16 cellular contexts compared by ENCODE assay signal in genomic region chr19:45166723-45167252, GRCh38. TPM values are rescaled to one million over a fixed set of nuclear protein-coding genes. Genes with fewer than 3 reads are reported as not detected.
A peak's percentile ranks its signal among the peaks of the same experiment; 100 is the strongest.
DNase-seq lines count a peak whose midpoint lies in the region; ATAC-seq and TF ChIP-seq lines count a peak whose summit lies in the region.
"Had no signal": no experiment of that assay in that cellular context is flagged by ENCODE, and none has a peak within 500 bp of the region (broad histone marks: within the 10 kb centered on the region; RNA-seq: fewer than 3 reads in every experiment).

No MANE protein-coding gene starts in this region.

- H3K4me1 ChIP-seq in left ventricle myocardium inferior = peaks cover 45% of the 10 kb centered on the region
- H3K4me1 ChIP-seq: psoas muscle had no signal

- DNase-seq in left ventricle myocardium inferior (peak; percentile 29), left cardiac atrium (no peak), left ventricle myocardium superior (no peak), NCI-H1105 (lab: John Stamatoyannopoulos, UW) (no peak), inferior parietal cortex (ENCODE audit: extremely low spot score) (no peak)
- DNase-seq in activated T-helper 2 cell treated with anti-CD3 and anti-CD28 coated beads, Interferon-gamma antibody, Interleukin-2, Interleukin-4, amounts not matched to agents 10 μg/mL and 5 μg/mL and 100 μg/mL, durations not matched to agents 14 hours and 24 hours and 36 hours (ENCODE audit: low spot score) = no peak
- DNase-seq: activated CD8-positive, alpha-beta memory T cell treated with anti-CD3 and anti-CD28 coated beads, Interleukin-2, amount 10 ng/mL, durations not matched to agents 7 days and 5 days; NCI-H2081 treated with DMSO at 0.1 percent for 48 hours; psoas muscle; SHP77 treated with DMSO at 0.1 percent for 48 hours; testis had no signal

- peaks cover 25% of the 10 kb centered on the region for H3K4me1 Mint-ChIP-seq in activated T-helper 2 cell treated with anti-CD3 and anti-CD28 coated beads, Interferon-gamma antibody, Interleukin-2, Interleukin-4, amounts not matched to agents 10 μg/mL and 5 μg/mL and 100 μg/mL, durations not matched to agents 14 hours and 24 hours and 36 hours (ENCODE audit: low read depth)

- H3K9me3 ChIP-seq in left ventricle myocardium inferior (replicated peaks) = no peaks in the 10 kb centered on the region
- H3K9me3 ChIP-seq: psoas muscle, testis had no signal

- H3K36me3 ChIP-seq in left ventricle myocardium inferior = no peaks in the 10 kb centered on the region

- ATAC-seq in left cardiac atrium = no peak
- ATAC-seq in left ventricle myocardium superior = peak; percentile 27
- no peak for ATAC-seq in HG02571 (IDR thresholded peaks at IDR 0.05; ENCODE audit: unreplicated experiment)
- ATAC-seq: activated CD8-positive, alpha-beta memory T cell treated with anti-CD3 and anti-CD28 coated beads, Interleukin-2, amount 10 ng/mL, durations not matched to agents 7 days and 5 days; activated naive CD4-positive, alpha-beta T cell treated with anti-CD3 and anti-CD28 coated beads, Interleukin-2, amount 50 U/mL, for 72 hours; GM12878; psoas muscle had no signal

- no peaks in the 10 kb centered on the region for H3K9me3 Mint-ChIP-seq in activated T-helper 2 cell treated with anti-CD3 and anti-CD28 coated beads, Interferon-gamma antibody, Interleukin-2, Interleukin-4, amounts not matched to agents 10 μg/mL and 5 μg/mL and 100 μg/mL, durations not matched to agents 14 hours and 24 hours and 36 hours
- H3K9me3 Mint-ChIP-seq: activated naive CD4-positive, alpha-beta T cell treated with anti-CD3 and anti-CD28 coated beads, Interleukin-2, amount 50 U/mL, for 72 hours had no signal

- H3K27ac ChIP-seq in left ventricle myocardium inferior (replicated peaks) = peak overlapping the region; percentile 72
- H3K27ac ChIP-seq: psoas muscle, testis had no signal

- peak overlapping the region; percentile 19 for H3K4me3 ChIP-seq in left ventricle myocardium inferior
- H3K4me3 ChIP-seq: GM12878, psoas muscle, testis had no signal

- no peak overlapping the region for H3K27ac Mint-ChIP-seq in activated T-helper 2 cell treated with anti-CD3 and anti-CD28 coated beads, Interferon-gamma antibody, Interleukin-2, Interleukin-4, amounts not matched to agents 10 μg/mL and 5 μg/mL and 100 μg/mL, durations not matched to agents 14 hours and 24 hours and 36 hours
- H3K27ac Mint-ChIP-seq: activated CD8-positive, alpha-beta memory T cell treated with anti-CD3 and anti-CD28 coated beads, Interleukin-2, amount 10 ng/mL, durations not matched to agents 7 days and 5 days; activated naive CD4-positive, alpha-beta T cell treated with anti-CD3 and anti-CD28 coated beads, Interleukin-2, amount 50 U/mL, for 72 hours; B cell had no signal

- no peak for TF ChIP-seq CTCF in left ventricle myocardium inferior (IDR thresholded peaks at IDR 0.05; ENCODE audit: borderline replicate concordance)

- intact Hi-C loops in left ventricle myocardium inferior (cut with micrococcal nuclease) = no loop called here
- intact Hi-C loops in left cardiac atrium (cut with DNase I) = no loop called here
- intact Hi-C loops in left ventricle myocardium superior (cut with micrococcal nuclease) = no loop called here
- intact Hi-C loops in activated T-helper 2 cell treated with anti-CD3 and anti-CD28 coated beads, Interferon-gamma antibody, Interleukin-2, Interleukin-4, amounts not matched to agents 10 μg/mL and 5 μg/mL and 100 μg/mL, durations not matched to agents 14 hours and 24 hours and 36 hours (cut with micrococcal nuclease) = no loop called here

- H3K27me3 Mint-ChIP-seq in activated T-helper 2 cell treated with anti-CD3 and anti-CD28 coated beads, Interferon-gamma antibody, Interleukin-2, Interleukin-4, amounts not matched to agents 10 μg/mL and 5 μg/mL and 100 μg/mL, durations not matched to agents 14 hours and 24 hours and 36 hours (ENCODE audit: low read depth) = no peaks in the 10 kb centered on the region
- H3K27me3 Mint-ChIP-seq: activated CD8-positive, alpha-beta memory T cell treated with anti-CD3 and anti-CD28 coated beads, Interleukin-2, amount 10 ng/mL, durations not matched to agents 7 days and 5 days; B cell had no signal

- peaks cover 8% of the 10 kb centered on the region for H3K27me3 ChIP-seq in left ventricle myocardium inferior (ENCODE audit: low read depth)
- H3K27me3 ChIP-seq: testis had no signal

- H3K4me3 Mint-ChIP-seq in activated T-helper 2 cell treated with anti-CD3 and anti-CD28 coated beads, Interferon-gamma antibody, Interleukin-2, Interleukin-4, amounts not matched to agents 10 μg/mL and 5 μg/mL and 100 μg/mL, durations not matched to agents 14 hours and 24 hours and 36 hours (ENCODE audit: low read depth) = no peak overlapping the region
- H3K4me3 Mint-ChIP-seq: activated CD8-positive, alpha-beta memory T cell treated with anti-CD3 and anti-CD28 coated beads, Interleukin-2, amount 10 ng/mL, durations not matched to agents 7 days and 5 days; B cell had no signal

- no peaks in the 10 kb centered on the region for H3K36me3 Mint-ChIP-seq in activated T-helper 2 cell treated with anti-CD3 and anti-CD28 coated beads, Interferon-gamma antibody, Interleukin-2, Interleukin-4, amounts not matched to agents 10 μg/mL and 5 μg/mL and 100 μg/mL, durations not matched to agents 14 hours and 24 hours and 36 hours (ENCODE audit: low read depth)
- H3K36me3 Mint-ChIP-seq: activated naive CD4-positive, alpha-beta T cell treated with anti-CD3 and anti-CD28 coated beads, Interleukin-2, amount 50 U/mL, for 72 hours had no signal

TF ChIP-seq in PFSK-1, 5 proteins besides CTCF, POLR2A, EP300 and RAD21:
- TF ChIP-seq REST (IDR thresholded peaks at IDR 0.05; ENCODE audit: insufficient read depth in 1 of 2, low read depth in 2 of 2, low read length in 2 of 2) (no peak), SIN3A (IDR thresholded peaks at IDR 0.05; ENCODE audit: borderline replicate concordance, insufficient read depth, low read length) (no peak), TAF1 (IDR thresholded peaks at IDR 0.05; ENCODE audit: borderline replicate concordance, insufficient read depth, low read length) (no peak), POLR2AphosphoS5 (IDR thresholded peaks at IDR 0.05; ENCODE audit: low read depth, low read length) (no peak), FOXP2 (optimal IDR thresholded peaks at IDR 0.05; ENCODE audit: borderline replicate concordance, extremely low read depth, extremely low read length, insufficient read depth) (peak; percentile 48)

RNA-seq across cellular contexts. Expression of gene NKPD1, which starts 6.0 kb away (rescaled TPM):
- total RNA-seq in left ventricle myocardium inferior = 0.05 TPM
- total RNA-seq in left cardiac atrium = under 1 TPM in 1 of 2 donors, not detected in 1; 0.05 TPM
- 0.58 TPM for polyA plus RNA-seq in PFSK-1 (2012; ENCODE audit: insufficient read length, low read depth)
- 0.07 TPM for total RNA-seq in left ventricle myocardium superior
- total RNA-seq in activated T-helper 2 cell treated with anti-CD3 and anti-CD28 coated beads, Interferon-gamma antibody, Interleukin-2, Interleukin-4, amounts not matched to agents 10 μg/mL and 5 μg/mL and 100 μg/mL, durations not matched to agents 14 hours and 24 hours and 36 hours = 0.07 and 0.09 TPM in 2 replicates

RNA-seq across cellular contexts. Expression of gene TRAPPC6A, which starts 11.2 kb away (rescaled TPM):
- total RNA-seq in left ventricle myocardium inferior (15.8 TPM), left cardiac atrium (10 to 100 TPM; 13.6 to 14.3 TPM), left ventricle myocardium superior (13.7 TPM)
- polyA plus RNA-seq in PFSK-1 (2012; ENCODE audit: insufficient read length, low read depth) = 28.5 TPM
- 27.4 and 31.4 TPM in 2 replicates for total RNA-seq in activated T-helper 2 cell treated with anti-CD3 and anti-CD28 coated beads, Interferon-gamma antibody, Interleukin-2, Interleukin-4, amounts not matched to agents 10 μg/mL and 5 μg/mL and 100 μg/mL, durations not matched to agents 14 hours and 24 hours and 36 hours

RNA-seq across cellular contexts. Expression of gene BLOC1S3, which starts 11.8 kb away (rescaled TPM):
- total RNA-seq in left ventricle myocardium inferior (3.5 TPM), left cardiac atrium (1 to 10 TPM; 6.1 to 7.0 TPM), left ventricle myocardium superior (6.0 TPM)
- 21.8 TPM for polyA plus RNA-seq in PFSK-1 (2012; ENCODE audit: insufficient read length, low read depth)
- 9.7 and 10.8 TPM in 2 replicates for total RNA-seq in activated T-helper 2 cell treated with anti-CD3 and anti-CD28 coated beads, Interferon-gamma antibody, Interleukin-2, Interleukin-4, amounts not matched to agents 10 μg/mL and 5 μg/mL and 100 μg/mL, durations not matched to agents 14 hours and 24 hours and 36 hours
